ENCODE assay signal across 23 cellular contexts in the genomic region with DNA sequence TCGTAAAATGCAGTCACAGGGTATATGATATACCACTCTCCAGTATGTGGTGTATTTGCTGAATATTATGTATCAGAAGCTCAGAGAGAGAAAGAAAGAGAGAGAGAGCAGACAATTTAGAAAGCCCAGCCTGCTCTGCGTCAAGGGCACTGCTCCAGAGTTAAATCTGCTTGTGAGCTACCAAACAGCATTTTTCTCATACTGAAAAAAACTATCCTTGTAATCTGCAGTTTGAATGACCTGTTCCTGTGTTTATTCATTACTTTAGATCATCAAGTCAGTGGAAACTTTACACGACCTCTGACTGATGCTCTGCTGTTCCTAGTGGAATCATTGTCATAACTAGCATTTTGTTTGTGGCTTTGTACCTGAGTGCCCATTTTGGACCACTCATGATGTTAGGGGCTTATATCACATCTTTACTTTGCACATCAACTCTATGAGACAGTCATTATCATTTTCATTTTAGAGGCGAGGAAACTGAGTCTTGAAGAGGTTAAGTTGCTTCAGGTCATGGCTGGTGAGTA.
"Had no signal": no experiment of that assay in that cellular context is flagged by ENCODE, and none has a peak within 500 bp of the region (broad histone marks: within the 10 kb centered on the region; RNA-seq: fewer than 3 reads in every experiment).

No MANE protein-coding gene starts in this region.

- H3K27ac ChIP-seq: adrenal gland, neutrophil, pancreas, right lobe of liver, thyroid gland had no signal

- H3K36me3 Mint-ChIP-seq: natural killer cell had no signal

- H3K9me3 Mint-ChIP-seq: activated B cell treated with CpG ODN at 0.5 μM for 24 hours; activated naive CD4-positive, alpha-beta T cell treated with anti-CD3 and anti-CD28 coated beads, Interleukin-2, amount 50 U/mL, for 24 hours; immature natural killer cell; natural killer cell had no signal

- H3K27me3 ChIP-seq: adrenal gland, gastroesophageal sphincter, heart left ventricle, neutrophil, pancreas, right lobe of liver, thyroid gland had no signal

- DNase-seq: activated B cell treated with CpG ODN at 0.5 μM for 24 hours; activated CD4-positive, alpha-beta T cell treated with anti-CD3 and anti-CD28 coated beads, Interleukin-2, amount 10 ng/mL, durations not matched to agents 24 days and 14 days; activated CD8-positive, alpha-beta memory T cell treated with anti-CD3 and anti-CD28 coated beads, Interleukin-2, amount 50 U/mL, for 48 hours; activated effector memory CD4-positive, alpha-beta T cell treated with anti-CD3 and anti-CD28 coated beads, Interleukin-2, amount 50 U/mL, for 16 hours; activated T-cell treated with anti-CD3 and anti-CD28 coated beads, Interleukin-2, amount 50 U/mL, for 48 hours; adrenal gland; dermis blood vessel endothelial cell; effector memory CD4-positive, alpha-beta T cell; heart left ventricle; immature natural killer cell; left ventricle myocardium superior; natural killer cell; pancreas; right lobe of liver; small intestine; stimulated activated CD4-positive, alpha-beta T cell treated with anti-CD3 and anti-CD28 coated beads, Interleukin-4, amount 100 ng/mL, for 1 hour; T-helper 1 cell; T-helper 9 cell; thyroid gland had no signal

- H3K36me3 ChIP-seq: adrenal gland, gastroesophageal sphincter, heart left ventricle, neutrophil, pancreas, right lobe of liver, thyroid gland had no signal

- H3K9me3 ChIP-seq: adrenal gland, gastroesophageal sphincter, heart left ventricle, neutrophil, pancreas, right lobe of liver, thyroid gland had no signal

- H3K4me3 Mint-ChIP-seq: activated B cell treated with CpG ODN at 0.5 μM for 24 hours; activated CD4-positive, alpha-beta T cell treated with anti-CD3 and anti-CD28 coated beads, Interleukin-2, amount 10 ng/mL, durations not matched to agents 24 days and 14 days; activated naive CD4-positive, alpha-beta T cell treated with anti-CD3 and anti-CD28 coated beads, Interleukin-2, amount 50 U/mL, for 24 hours; immature natural killer cell; natural killer cell had no signal

- H3K27ac Mint-ChIP-seq: activated B cell treated with CpG ODN at 0.5 μM for 24 hours; activated CD4-positive, alpha-beta T cell treated with anti-CD3 and anti-CD28 coated beads, Interleukin-2, amount 10 ng/mL, durations not matched to agents 24 days and 14 days; activated naive CD4-positive, alpha-beta T cell treated with anti-CD3 and anti-CD28 coated beads, Interleukin-2, amount 50 U/mL, for 24 hours; immature natural killer cell; natural killer cell had no signal

- H3K4me1 ChIP-seq: pancreas, thyroid gland had no signal

- H3K27me3 Mint-ChIP-seq: activated B cell treated with CpG ODN at 0.5 μM for 24 hours; activated naive CD4-positive, alpha-beta T cell treated with anti-CD3 and anti-CD28 coated beads, Interleukin-2, amount 50 U/mL, for 24 hours had no signal

- H3K4me3 ChIP-seq: adrenal gland, gastroesophageal sphincter, heart left ventricle, pancreas, right lobe of liver, thyroid gland had no signal

- ATAC-seq: gastroesophageal sphincter, heart left ventricle, left ventricle myocardium superior, natural killer cell, pancreas, right lobe of liver, SK-N-SH treated with all-trans-retinoic acid at 6 μM for 48 hours had no signal
